Comparison of ENCODE assay signal across 17 cellular contexts in genomic region chr12:51381226-51382079, GRCh38. TPM values are rescaled to one million over a fixed set of nuclear protein-coding genes. Genes with fewer than 3 reads are reported as not detected.
DNase-seq lines count a peak whose midpoint lies in the region; ATAC-seq, FAIRE-seq and TF ChIP-seq lines count a peak whose summit lies in the region.
"Had no signal": no experiment of that assay in that cellular context is flagged by ENCODE, and none has a peak within 500 bp of the region (broad histone marks: within the 10 kb centered on the region; RNA-seq: fewer than 3 reads in every experiment).

No MANE protein-coding gene starts in this region.

- peaks cover 4% of the 10 kb centered on the region for H3K27me3 Mint-ChIP-seq in activated naive CD4-positive, alpha-beta T cell treated with anti-CD3 and anti-CD28 coated beads, Interleukin-2, amount 10 ng/mL, durations not matched to agents 7 days and 5 days
- no peaks in the 10 kb centered on the region for H3K27me3 Mint-ChIP-seq in activated naive CD4-positive, alpha-beta T cell treated with anti-CD3 and anti-CD28 coated beads for 36 hours (ENCODE audit: low read depth)
- H3K27me3 Mint-ChIP-seq: activated CD8-positive, alpha-beta T cell treated with anti-CD3 and anti-CD28 coated beads for 36 hours had no signal

- H3K4me1 Mint-ChIP-seq in activated naive CD4-positive, alpha-beta T cell treated with anti-CD3 and anti-CD28 coated beads, Interleukin-2, amount 10 ng/mL, durations not matched to agents 7 days and 5 days, result peaks cover 39% of the 10 kb centered on the region
- peaks cover 29% of the 10 kb centered on the region for H3K4me1 Mint-ChIP-seq in activated naive CD4-positive, alpha-beta T cell treated with anti-CD3 and anti-CD28 coated beads for 36 hours (ENCODE audit: low read depth)

- no peak for TF ChIP-seq CTCF in testis (IDR thresholded peaks at IDR 0.05)

- no peaks in the 10 kb centered on the region for H3K4me1 ChIP-seq in testis
- H3K4me1 ChIP-seq: uterus had no signal

- no peak overlapping the region for H3K4me3 ChIP-seq in testis
- H3K4me3 ChIP-seq: left ventricle myocardium inferior, uterus had no signal

- TF ChIP-seq POLR2A in GM12891 (IDR thresholded peaks at IDR 0.05; ENCODE audit: low read depth, low read length) (no peak), testis (IDR thresholded peaks at IDR 0.05) (no peak)

- ATAC-seq in HG03196 (IDR thresholded peaks at IDR 0.05; ENCODE audit: unreplicated experiment) (no peak), GM18502 (IDR thresholded peaks at IDR 0.05; ENCODE audit: poor library complexity, unreplicated experiment) (no peak)
- ATAC-seq: activated CD8-positive, alpha-beta T cell treated with anti-CD3 and anti-CD28 coated beads for 36 hours had no signal

- H3K27ac Mint-ChIP-seq in activated naive CD4-positive, alpha-beta T cell treated with anti-CD3 and anti-CD28 coated beads, Interleukin-2, amount 10 ng/mL, durations not matched to agents 7 days and 5 days, result peak overlapping the region; percentile 33
- H3K27ac Mint-ChIP-seq in activated naive CD4-positive, alpha-beta T cell treated with anti-CD3 and anti-CD28 coated beads for 36 hours, result no peak overlapping the region
- H3K27ac Mint-ChIP-seq: activated CD8-positive, alpha-beta T cell treated with anti-CD3 and anti-CD28 coated beads for 36 hours; T-helper 1 cell treated with Interleukin-12 subunit alpha and Interleukin-12 subunit beta and Interleukin-4 antibody, amounts not matched to agents 30 μg/mL and 1 μg/mL, for 36 hours had no signal

- H3K9me3 ChIP-seq in testis, result no peaks in the 10 kb centered on the region
- H3K9me3 ChIP-seq: left ventricle myocardium inferior, uterus had no signal

- no peak overlapping the region for H3K4me3 Mint-ChIP-seq in activated naive CD4-positive, alpha-beta T cell treated with anti-CD3 and anti-CD28 coated beads, Interleukin-2, amount 10 ng/mL, durations not matched to agents 7 days and 5 days
- no peak overlapping the region for H3K4me3 Mint-ChIP-seq in activated naive CD4-positive, alpha-beta T cell treated with anti-CD3 and anti-CD28 coated beads for 36 hours
- H3K4me3 Mint-ChIP-seq: activated CD8-positive, alpha-beta T cell treated with anti-CD3 and anti-CD28 coated beads for 36 hours; T-helper 1 cell treated with Interleukin-12 subunit alpha and Interleukin-12 subunit beta and Interleukin-4 antibody, amounts not matched to agents 30 μg/mL and 1 μg/mL, for 36 hours had no signal

- DNase-seq in activated naive CD4-positive, alpha-beta T cell treated with anti-CD3 and anti-CD28 coated beads, Interleukin-2, amount 10 ng/mL, durations not matched to agents 7 days and 5 days, result no peak
- DNase-seq in activated naive CD4-positive, alpha-beta T cell treated with anti-CD3 and anti-CD28 coated beads for 36 hours, result no peak
- peak; percentile 27 for DNase-seq in NCI-H69 (lab: John Stamatoyannopoulos, UW)
- DNase-seq in fibroblast of gingiva (ENCODE audit: low read depth), result peak; percentile 39
- DNase-seq in GM12891 (ENCODE audit: insufficient read length, low spot score), result no peak
- no peak for DNase-seq in testis
- DNase-seq: activated CD8-positive, alpha-beta T cell treated with anti-CD3 and anti-CD28 coated beads for 36 hours; activated naive CD4-positive, alpha-beta T cell treated with anti-CD3 and anti-CD28 coated beads, Interleukin-2, amount 50 U/mL, for 16 hours; cortex of kidney; glutamatergic neuron; left ventricle myocardium inferior; uterus had no signal

- H3K36me3 Mint-ChIP-seq in activated naive CD4-positive, alpha-beta T cell treated with anti-CD3 and anti-CD28 coated beads, Interleukin-2, amount 10 ng/mL, durations not matched to agents 7 days and 5 days, result peaks cover 47% of the 10 kb centered on the region
- peaks cover 28% of the 10 kb centered on the region for H3K36me3 Mint-ChIP-seq in activated naive CD4-positive, alpha-beta T cell treated with anti-CD3 and anti-CD28 coated beads for 36 hours (ENCODE audit: low read depth)

- no peak for FAIRE-seq in GM12891 (lab: Jason Lieb, UNC)
- FAIRE-seq: G401.6 had no signal

- H3K27ac ChIP-seq in testis, result no peak overlapping the region
- H3K27ac ChIP-seq: HL-60, left ventricle myocardium inferior, uterus had no signal

- no peaks in the 10 kb centered on the region for H3K36me3 ChIP-seq in testis (ENCODE audit: low read depth, missing control alignments)
- H3K36me3 ChIP-seq: left ventricle myocardium inferior, uterus had no signal

- CTCF ChIA-PET in activated naive CD4-positive, alpha-beta T cell treated with anti-CD3 and anti-CD28 coated beads, Interleukin-2, amount 10 ng/mL, durations not matched to agents 7 days and 5 days (lab: Charles Lee), result no interaction called here
- CTCF ChIA-PET in activated naive CD4-positive, alpha-beta T cell treated with anti-CD3 and anti-CD28 coated beads for 36 hours (lab: Charles Lee), result interaction anchor here (0.6 kb wide), 1 partner anchor 38 kb away, joined by 3 read pairs; no protein-coding TSS in a partner anchor

- 55 to 58% methylated on average over 5 of the region's 5 CpGs for WGBS in testis, 2 donors

- H3K27me3 ChIP-seq in testis, result no peaks in the 10 kb centered on the region
- H3K27me3 ChIP-seq: uterus had no signal

- intact Hi-C loops in activated naive CD4-positive, alpha-beta T cell treated with anti-CD3 and anti-CD28 coated beads for 36 hours (cut with micrococcal nuclease), result no loop called here
- intact Hi-C loops in testis (cut with DNase I; ENCODE audit: low total_unique reads), result no loop called here

- H3K9me3 Mint-ChIP-seq in activated naive CD4-positive, alpha-beta T cell treated with anti-CD3 and anti-CD28 coated beads, Interleukin-2, amount 10 ng/mL, durations not matched to agents 7 days and 5 days, result no peaks in the 10 kb centered on the region
- H3K9me3 Mint-ChIP-seq in activated naive CD4-positive, alpha-beta T cell treated with anti-CD3 and anti-CD28 coated beads for 36 hours, result no peaks in the 10 kb centered on the region
- H3K9me3 Mint-ChIP-seq: activated CD8-positive, alpha-beta T cell treated with anti-CD3 and anti-CD28 coated beads for 36 hours; T-helper 1 cell treated with Interleukin-12 subunit alpha and Interleukin-12 subunit beta and Interleukin-4 antibody, amounts not matched to agents 30 μg/mL and 1 μg/mL, for 36 hours had no signal

TF ChIP-seq in GM12891, 5 proteins besides CTCF, POLR2A, EP300 and RAD21:
- no peak for TF ChIP-seq SPI1 (IDR thresholded peaks at IDR 0.05; ENCODE audit: low read depth, low read length)
- no peak for TF ChIP-seq PAX5 (IDR thresholded peaks at IDR 0.05; ENCODE audit: insufficient read depth, low read length, severe bottlenecking)

RNA-seq across cellular contexts. Expression of gene GALNT6, which starts 9.8 kb away (rescaled TPM):
- total RNA-seq in activated naive CD4-positive, alpha-beta T cell treated with anti-CD3 and anti-CD28 coated beads for 36 hours, result 1 to 10 TPM; 5.1 to 5.4 TPM
- polyA plus RNA-seq in GM12891 (2012; ENCODE audit: low read depth, missing spikeins), result 15.2 TPM
- 1 to 10 TPM; 1.7 to 2.8 TPM for total RNA-seq in testis
- 2.8 TPM for polyA plus RNA-seq in testis (ENCODE audit: insufficient read depth, low read depth, low replicate concordance)

RNA-seq across cellular contexts. Expression of gene CELA1, which starts 35.0 kb away (rescaled TPM):
- under 1 TPM in 1 of 2 experiments, not detected in 1; 0.29 TPM for total RNA-seq in activated naive CD4-positive, alpha-beta T cell treated with anti-CD3 and anti-CD28 coated beads for 36 hours
- not detected for polyA plus RNA-seq in GM12891 (2012; ENCODE audit: low read depth, missing spikeins)
- under 1 TPM in 1 of 2 donors, not detected in 1; 0.50 TPM for total RNA-seq in testis
- polyA plus RNA-seq in testis (ENCODE audit: insufficient read depth, low read depth, low replicate concordance), result not detected
- total RNA-seq: left ventricle myocardium inferior, uterus had no signal

RNA-seq across cellular contexts. Expression of gene SLC4A8, which starts 43.2 kb away (rescaled TPM):
- 1 to 10 TPM in 1 of 2 experiments, under 1 TPM in 1; 0.89 to 1.8 TPM for total RNA-seq in activated naive CD4-positive, alpha-beta T cell treated with anti-CD3 and anti-CD28 coated beads for 36 hours
- 1.5 TPM for polyA plus RNA-seq in GM12891 (2012; ENCODE audit: low read depth, missing spikeins)
- 10 to 100 TPM; 63.7 to 78.6 TPM for total RNA-seq in testis
- polyA plus RNA-seq in testis (ENCODE audit: insufficient read depth, low read depth, low replicate concordance), result 52.7 TPM

RNA-seq across cellular contexts. Expression of gene BIN2, which starts 57.5 kb away (rescaled TPM):
- total RNA-seq in activated naive CD4-positive, alpha-beta T cell treated with anti-CD3 and anti-CD28 coated beads for 36 hours, result 10 to 100 TPM; 32.9 to 33.8 TPM
- 18.6 TPM for polyA plus RNA-seq in GM12891 (2012; ENCODE audit: low read depth, missing spikeins)
- total RNA-seq in testis, result 10 to 100 TPM; 10.9 to 13.4 TPM
- 29.6 TPM for polyA plus RNA-seq in testis (ENCODE audit: insufficient read depth, low read depth, low replicate concordance)

Comparison
In these comparisons a context has a peak if more than half of its experiments do, and no peak if none do; other contexts are left out.
1. DNase-seq: peak in NCI-H69 (single experiment) and fibroblast of gingiva (single experiment); none in activated naive CD4-positive, alpha-beta T cell treated with anti-CD3 and anti-CD28 coated beads, Interleukin-2, amount 10 ng/mL, durations not matched to agents 7 days and 5 days (single experiment), activated naive CD4-positive, alpha-beta T cell treated with anti-CD3 and anti-CD28 coated beads for 36 hours (single experiment), GM12891 (single experiment) and testis (single experiment).
2. RNA of gene SLC4A8, which starts 43.2 kb away (total RNA-seq): 63.7 to 78.6 TPM in testis; 0.89 to 1.8 TPM in activated naive CD4-positive, alpha-beta T cell treated with anti-CD3 and anti-CD28 coated beads for 36 hours; every median in the first group is over 10 times any median in the second.